In the genomic region with DNA sequence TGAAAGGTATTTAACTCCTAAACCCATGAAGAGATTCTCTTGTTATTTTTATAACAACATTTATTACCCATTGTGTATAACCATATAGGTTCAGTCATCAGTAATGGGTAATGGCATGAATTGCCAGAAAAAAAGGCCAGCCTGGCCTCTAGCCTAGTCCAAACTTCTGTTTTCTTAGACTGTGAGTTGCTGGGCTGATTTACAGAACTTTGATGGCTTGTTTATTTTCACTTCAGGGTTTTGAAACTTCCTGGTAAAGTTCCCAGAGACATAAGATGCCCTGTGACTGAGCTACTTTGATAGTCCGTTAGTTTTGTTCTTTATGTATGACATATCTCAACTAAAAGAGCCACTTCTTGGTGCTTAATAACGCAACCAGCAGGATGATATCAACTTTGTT, we compare ENCODE assay signal across 18 cellular contexts.
A peak's percentile ranks its signal among the peaks of the same experiment; 100 is the strongest.
DNase-seq lines count a peak whose midpoint lies in the region; ATAC-seq and TF ChIP-seq lines count a peak whose summit lies in the region.
"Had no signal": no experiment of that assay in that cellular context is flagged by ENCODE, and none has a peak within 500 bp of the region (broad histone marks: within the 10 kb centered on the region; RNA-seq: fewer than 3 reads in every experiment).

No MANE protein-coding gene starts in this region.

- ATAC-seq in GM21528 (IDR thresholded peaks at IDR 0.05; ENCODE audit: low FRiP score, unreplicated experiment) = no peak
- ATAC-seq in GM21515 (IDR thresholded peaks at IDR 0.05; ENCODE audit: unreplicated experiment) = no peak

- H3K27ac ChIP-seq in mesenchymal stem cell (ENCODE audit: low read length, poor library complexity, severe bottlenecking) (no peak overlapping the region), endodermal cell (ENCODE audit: low read depth, low read length) (no peak overlapping the region)
- H3K27ac ChIP-seq: colonic mucosa, left ventricle myocardium inferior, thoracic aorta had no signal

- H3K36me3 Mint-ChIP-seq in endodermal cell (ENCODE audit: low read depth) = no peaks in the 10 kb centered on the region

- H3K23ac ChIP-seq in mesenchymal stem cell (ENCODE audit: low read length in 2 of 2) = no peak overlapping the region

- H3K4me3 ChIP-seq in choroid plexus epithelial cell (ENCODE audit: low read depth, low read length) (no peak overlapping the region), mesenchymal stem cell (ENCODE audit: insufficient read depth in 1 of 2, low read depth in 1 of 2, low read length in 2 of 2) (no peak overlapping the region), endodermal cell (ENCODE audit: low read length) (no peak overlapping the region)
- H3K4me3 ChIP-seq: colonic mucosa, left ventricle myocardium inferior, thoracic aorta had no signal

- no peak overlapping the region for H2BK12ac ChIP-seq in mesenchymal stem cell (ENCODE audit: low read length in 2 of 2)

- H2AK5ac ChIP-seq in mesenchymal stem cell (ENCODE audit: low read length, severe bottlenecking) = no peak overlapping the region

- no peak overlapping the region for H3K4me3 Mint-ChIP-seq in endodermal cell

- H3K27me3 Mint-ChIP-seq in endodermal cell (ENCODE audit: insufficient read depth) = no peaks in the 10 kb centered on the region

- H2AFZ ChIP-seq in mesenchymal stem cell (ENCODE audit: low read depth, low read length) = no peak overlapping the region

- H3K18ac ChIP-seq in mesenchymal stem cell (ENCODE audit: low read depth in 1 of 2, low read length in 2 of 2) = no peak overlapping the region

- H2BK120ac ChIP-seq in mesenchymal stem cell (ENCODE audit: low read depth, low read length) = no peak overlapping the region

- no peak overlapping the region for H3K4ac ChIP-seq in mesenchymal stem cell (ENCODE audit: low read depth in 1 of 2, low read length in 2 of 2)

- H3K27me3 ChIP-seq in mesenchymal stem cell (ENCODE audit: control insufficient read depth in 1 of 2, insufficient read depth in 1 of 2, low read length in 2 of 2) (no peaks in the 10 kb centered on the region), endodermal cell (ENCODE audit: control insufficient read depth, insufficient read depth, low read length, poor library complexity, severe bottlenecking) (no peaks in the 10 kb centered on the region)
- H3K27me3 ChIP-seq: colonic mucosa had no signal

- H3K4me2 ChIP-seq in mesenchymal stem cell (ENCODE audit: low read length, poor library complexity, severe bottlenecking) = no peak overlapping the region

- H3K36me3 ChIP-seq in mesenchymal stem cell (ENCODE audit: control insufficient read depth in 1 of 2, insufficient read depth in 2 of 2, low read depth in 1 of 2, low read length in 2 of 2) (no peaks in the 10 kb centered on the region), endodermal cell (ENCODE audit: control insufficient read depth, insufficient read depth, low read length) (no peaks in the 10 kb centered on the region)
- H3K36me3 ChIP-seq: colonic mucosa, left ventricle myocardium inferior, thoracic aorta had no signal

- H2BK5ac ChIP-seq in mesenchymal stem cell (ENCODE audit: low read depth, low read length, poor library complexity, severe bottlenecking) = no peak overlapping the region

- H3K9ac ChIP-seq in mesenchymal stem cell (ENCODE audit: low read length) (no peak overlapping the region), endodermal cell (ENCODE audit: extremely low read depth, low read length, poor library complexity, severe bottlenecking) (no peak overlapping the region)

- no CpG with 5 or more reads among the region's 2 CpGs for WGBS in mesenchymal stem cell
- 97 to 100% methylated on average over 1 to 2 of the region's 2 CpGs for WGBS in endodermal cell (ENCODE audit: insufficient coverage in 1 of 2, insufficient read length in 1 of 2), 2 experiments

- no peaks in the 10 kb centered on the region for H3K79me1 ChIP-seq in mesenchymal stem cell (replicated peaks; ENCODE audit: low read length, poor library complexity, severe bottlenecking)

- H4K91ac ChIP-seq in mesenchymal stem cell (ENCODE audit: low read length) = no peak overlapping the region

- H3K4me1 ChIP-seq in mesenchymal stem cell (ENCODE audit: control insufficient read depth, insufficient read depth, low read depth, low read length) = no peaks in the 10 kb centered on the region
- H3K4me1 ChIP-seq in endodermal cell (ENCODE audit: control insufficient read depth, insufficient read depth, low read length) = no peaks in the 10 kb centered on the region
- H3K4me1 ChIP-seq: colonic mucosa, left ventricle myocardium inferior had no signal

- H3K9me3 Mint-ChIP-seq in endodermal cell = no peaks in the 10 kb centered on the region

- H3K27ac Mint-ChIP-seq in endodermal cell = no peak overlapping the region

- H3K4me1 Mint-ChIP-seq in endodermal cell = peaks cover 15% of the 10 kb centered on the region

- no peak overlapping the region for H3K14ac ChIP-seq in mesenchymal stem cell (ENCODE audit: low read length in 2 of 2)

- no peak overlapping the region for H2BK15ac ChIP-seq in mesenchymal stem cell (ENCODE audit: low read depth, poor library complexity, severe bottlenecking)

- H3K9me3 ChIP-seq in mesenchymal stem cell (ENCODE audit: control insufficient read depth, low read length) (no peaks in the 10 kb centered on the region), endodermal cell (ENCODE audit: control insufficient read depth, low read length) (peaks cover under 1% of the 10 kb centered on the region)
- H3K9me3 ChIP-seq: colonic mucosa, thoracic aorta had no signal

- DNase-seq in EL (peak; percentile 45), MV-4-11 (lab: John Stamatoyannopoulos, UW) (peak; percentile 25), choroid plexus epithelial cell (ENCODE audit: low read depth) (peak; percentile 83), mesenchymal stem cell (peak; percentile 70), endodermal cell (no peak), NCI-H2196 treated with DMSO at 0.1 percent for 48 hours (lab: John Stamatoyannopoulos, UW; ENCODE audit: unreplicated experiment) (no peak)
- DNase-seq: activated CD4-positive, CD25-positive, alpha-beta regulatory T cell treated with anti-CD3 and anti-CD28 coated beads, Interleukin-2, amount 50 U/mL, for 72 hours; activated effector memory CD4-positive, alpha-beta T cell treated with Interleukin-2 at 50 U/mL for 16 hours; C1 segment of cervical spinal cord; colonic mucosa; DMS53; left ventricle myocardium inferior; NCI-H345; SHP77 treated with DMSO at 0.1 percent for 48 hours; stimulated activated CD4-positive, alpha-beta T cell treated with anti-CD3 and anti-CD28 coated beads, Interleukin-4, amount 100 ng/mL, for 4 hours had no signal

- H4K8ac ChIP-seq in mesenchymal stem cell (ENCODE audit: low read length) = no peak overlapping the region

- TF ChIP-seq CTCF in choroid plexus epithelial cell (conservative IDR thresholded peaks at IDR 0.05; ENCODE audit: low read depth, low read length) (no peak), endodermal cell (conservative IDR thresholded peaks at IDR 0.05) (no peak)

Comparison
In these comparisons a context has a peak if more than half of its experiments do, and no peak if none do; other contexts are left out.
1. DNase-seq: peak in EL (single experiment), MV-4-11 (single experiment), choroid plexus epithelial cell (single experiment) and mesenchymal stem cell (single experiment); none in endodermal cell (single experiment) and NCI-H2196 treated with DMSO at 0.1 percent for 48 hours (single experiment).